In genomic region chr3:109413049-109413448, GRCh38 we compare ENCODE assay signal across 23 cellular contexts.
A peak's percentile ranks its signal among the peaks of the same experiment; 100 is the strongest.
DNase-seq lines count a peak whose midpoint lies in the region; ATAC-seq and TF ChIP-seq lines count a peak whose summit lies in the region.
"Had no signal": no experiment of that assay in that cellular context is flagged by ENCODE, and none has a peak within 500 bp of the region (broad histone marks: within the 10 kb centered on the region; RNA-seq: fewer than 3 reads in every experiment).

No MANE protein-coding gene starts in this region.

- H3K27ac ChIP-seq in GM23338 (ENCODE audit: low read depth) (no peak overlapping the region), neural progenitor cell (no peak overlapping the region)
- no peak overlapping the region for H3K27ac ChIP-seq in CD4-positive, alpha-beta T cell (ENCODE audit: low read depth, low read length)
- H3K27ac ChIP-seq: skin epidermis, vagina had no signal

- H3K4me3 Mint-ChIP-seq in GM23338: no peak overlapping the region
- H3K4me3 Mint-ChIP-seq in activated T-helper 17 cell treated with anti-CD3 and anti-CD28 coated beads, Interleukin-2, amount 50 U/mL, for 72 hours: no peak overlapping the region
- no peak overlapping the region for H3K4me3 Mint-ChIP-seq in neural progenitor cell
- no peak overlapping the region for H3K4me3 Mint-ChIP-seq in CD4-positive, alpha-beta T cell
- H3K4me3 Mint-ChIP-seq: CD8-positive, alpha-beta T cell; stimulated activated effector memory CD8-positive, alpha-beta T cell treated with anti-CD3 and anti-CD28 coated beads, Interleukin-12 subunit alpha, Interleukin-12 subunit beta, amount 100 ng/mL, for 72 hours had no signal

- H3K4me3 ChIP-seq in GM23338 (no peak overlapping the region), Loucy (ENCODE audit: low read length, poor library complexity, severe bottlenecking) (no peak overlapping the region), neural progenitor cell (no peak overlapping the region)
- H3K4me3 ChIP-seq: lung, MG63, skin epidermis, vagina had no signal

- intact Hi-C loops in CD4-positive, alpha-beta T cell (cut with DNase I, micrococcal nuclease): no loop called here

- TF ChIP-seq CTCF in GM23338 (conservative IDR thresholded peaks at IDR 0.05; ENCODE audit: low read depth in 2 of 2) (no peak), Loucy (conservative IDR thresholded peaks at IDR 0.05; ENCODE audit: low read length) (no peak), neural progenitor cell (IDR thresholded peaks at IDR 0.05) (no peak)
- no peak for TF ChIP-seq CTCF in CD4-positive, alpha-beta T cell (IDR thresholded peaks at IDR 0.05)

- no peaks in the 10 kb centered on the region for H4K20me1 ChIP-seq in GM23338 (replicated peaks; ENCODE audit: insufficient read depth)
- H4K20me1 ChIP-seq in Loucy (ENCODE audit: insufficient read depth, low read length, poor library complexity, severe bottlenecking): no peaks in the 10 kb centered on the region
- no peaks in the 10 kb centered on the region for H4K20me1 ChIP-seq in neural progenitor cell (ENCODE audit: low read depth)

- DNase-seq in GM23338 (ENCODE audit: low spot score) (no peak), neural progenitor cell (ENCODE audit: low spot score) (no peak), T-helper 2 cell (no peak)
- no peak for DNase-seq in CD4-positive, alpha-beta T cell
- DNase-seq: activated CD4-positive, alpha-beta T cell treated with anti-CD3 and anti-CD28 coated beads for 48 hours; activated naive CD4-positive, alpha-beta T cell treated with anti-CD3 and anti-CD28 coated beads, Interleukin-2, amount 50 U/mL, for 16 hours; aorta; CD8-positive, alpha-beta T cell; DMS53; erythroblast; foreskin melanocyte; hippocampal formation; MG63; nucleus accumbens; Right ventricle myocardium superior; stimulated activated CD4-positive, alpha-beta T cell treated with anti-CD3 and anti-CD28 coated beads, Interleukin-2, amount 100 ng/mL, for 24 hours had no signal

- H3K9me2 ChIP-seq in GM23338 (ENCODE audit: insufficient read depth) (0 out of 2 replicates have a peak, but pooled peaks cover 3% of the 10 kb centered on the region), Loucy (replicated peaks; ENCODE audit: low read depth, low read length) (no peaks in the 10 kb centered on the region)

- POLR2A ChIA-PET in CD4-positive, alpha-beta T cell (lab: Charles Lee): no interaction called here

- no peaks in the 10 kb centered on the region for H3K27me3 ChIP-seq in GM23338 (ENCODE audit: insufficient read depth)
- H3K27me3 ChIP-seq in Loucy (ENCODE audit: insufficient read depth, low read length, poor library complexity, severe bottlenecking): no peaks in the 10 kb centered on the region
- no peaks in the 10 kb centered on the region for H3K27me3 ChIP-seq in neural progenitor cell
- H3K27me3 ChIP-seq in CD4-positive, alpha-beta T cell (ENCODE audit: control insufficient read depth, insufficient read depth, low read length): no peaks in the 10 kb centered on the region
- H3K27me3 ChIP-seq: MG63, vagina had no signal

- no peaks in the 10 kb centered on the region for H3F3A ChIP-seq in GM23338 (replicated peaks; ENCODE audit: low read depth)
- H3F3A ChIP-seq in Loucy (ENCODE audit: low read depth): no peaks in the 10 kb centered on the region
- H3F3A ChIP-seq in neural progenitor cell (ENCODE audit: low read depth): no peaks in the 10 kb centered on the region

- CTCF ChIA-PET in CD4-positive, alpha-beta T cell (lab: Charles Lee): no interaction called here

- H3K79me2 ChIP-seq in GM23338 (replicated peaks; ENCODE audit: insufficient read depth): no peaks in the 10 kb centered on the region
- no peaks in the 10 kb centered on the region for H3K79me2 ChIP-seq in Loucy (ENCODE audit: insufficient read depth, low read length)
- H3K79me2 ChIP-seq in neural progenitor cell (ENCODE audit: low read depth): no peaks in the 10 kb centered on the region

- H2AFZ ChIP-seq in GM23338: peak overlapping the region; percentile 83
- H2AFZ ChIP-seq in Loucy (ENCODE audit: low read length): peak overlapping the region; percentile 20; the same call in 1 of the 2 replicates
- peak overlapping the region; percentile 87 for H2AFZ ChIP-seq in neural progenitor cell (replicated peaks)

- H3K9me3 Mint-ChIP-seq in GM23338: 0 out of 3 replicates have a peak, but pooled peaks cover 2% of the 10 kb centered on the region
- no peaks in the 10 kb centered on the region for H3K9me3 Mint-ChIP-seq in activated T-helper 17 cell treated with anti-CD3 and anti-CD28 coated beads, Interleukin-2, amount 50 U/mL, for 72 hours
- peaks cover 2% of the 10 kb centered on the region for H3K9me3 Mint-ChIP-seq in neural progenitor cell
- H3K9me3 Mint-ChIP-seq in CD4-positive, alpha-beta T cell: no peaks in the 10 kb centered on the region

- H3K4me1 ChIP-seq in GM23338 (ENCODE audit: insufficient read depth): peaks cover 7% of the 10 kb centered on the region; the same call in 1 of the 2 replicates
- no peaks in the 10 kb centered on the region for H3K4me1 ChIP-seq in Loucy (ENCODE audit: insufficient read depth, low read length, poor library complexity, severe bottlenecking)
- H3K4me1 ChIP-seq in neural progenitor cell: no peaks in the 10 kb centered on the region
- H3K4me1 ChIP-seq: vagina had no signal

- H3K9ac ChIP-seq in Loucy (ENCODE audit: low read depth, low read length, poor library complexity, severe bottlenecking) (no peak overlapping the region), neural progenitor cell (no peak overlapping the region)

- no peaks in the 10 kb centered on the region for H3K9me3 ChIP-seq in Loucy (ENCODE audit: insufficient read depth, low read depth, low read length)
- no peaks in the 10 kb centered on the region for H3K9me3 ChIP-seq in neural progenitor cell (ENCODE audit: low read depth)
- no peaks in the 10 kb centered on the region for H3K9me3 ChIP-seq in CD4-positive, alpha-beta T cell (ENCODE audit: control insufficient read depth, low read length)
- H3K9me3 ChIP-seq: vagina had no signal

- no peaks in the 10 kb centered on the region for H3K36me3 Mint-ChIP-seq in GM23338 (ENCODE audit: low read depth)
- no peaks in the 10 kb centered on the region for H3K36me3 Mint-ChIP-seq in activated T-helper 17 cell treated with anti-CD3 and anti-CD28 coated beads, Interleukin-2, amount 50 U/mL, for 72 hours (ENCODE audit: low read depth)
- H3K36me3 Mint-ChIP-seq in neural progenitor cell: no peaks in the 10 kb centered on the region
- no peaks in the 10 kb centered on the region for H3K36me3 Mint-ChIP-seq in CD4-positive, alpha-beta T cell (ENCODE audit: low read depth)
- H3K36me3 Mint-ChIP-seq: CD8-positive, alpha-beta T cell; stimulated activated effector memory CD8-positive, alpha-beta T cell treated with anti-CD3 and anti-CD28 coated beads, Interleukin-12 subunit alpha, Interleukin-12 subunit beta, amount 100 ng/mL, for 72 hours had no signal

- H3K27ac Mint-ChIP-seq in GM23338: peak overlapping the region; percentile 68; the same call in 1 of the 2 replicates
- H3K27ac Mint-ChIP-seq in activated T-helper 17 cell treated with anti-CD3 and anti-CD28 coated beads, Interleukin-2, amount 50 U/mL, for 72 hours: no peak overlapping the region
- H3K27ac Mint-ChIP-seq in neural progenitor cell: peak overlapping the region; percentile 54
- H3K27ac Mint-ChIP-seq in CD4-positive, alpha-beta T cell: no peak overlapping the region
- H3K27ac Mint-ChIP-seq: CD8-positive, alpha-beta T cell; stimulated activated effector memory CD8-positive, alpha-beta T cell treated with anti-CD3 and anti-CD28 coated beads, Interleukin-12 subunit alpha, Interleukin-12 subunit beta, amount 100 ng/mL, for 72 hours had no signal

- H3K4me1 Mint-ChIP-seq in GM23338 (peaks cover 5% of the 10 kb centered on the region), neural progenitor cell (peaks cover 6% of the 10 kb centered on the region)
- H3K4me1 Mint-ChIP-seq in activated T-helper 17 cell treated with anti-CD3 and anti-CD28 coated beads, Interleukin-2, amount 50 U/mL, for 72 hours: no peaks in the 10 kb centered on the region
- no peaks in the 10 kb centered on the region for H3K4me1 Mint-ChIP-seq in CD4-positive, alpha-beta T cell (ENCODE audit: low read depth)
- H3K4me1 Mint-ChIP-seq: stimulated activated effector memory CD8-positive, alpha-beta T cell treated with anti-CD3 and anti-CD28 coated beads, Interleukin-12 subunit alpha, Interleukin-12 subunit beta, amount 100 ng/mL, for 72 hours had no signal

- H3K4me2 ChIP-seq in GM23338 (no peak overlapping the region), Loucy (ENCODE audit: low read depth, low read length, poor library complexity, severe bottlenecking) (no peak overlapping the region), neural progenitor cell (no peak overlapping the region)

- no peaks in the 10 kb centered on the region for H3K36me3 ChIP-seq in GM23338 (ENCODE audit: insufficient read depth)
- no peaks in the 10 kb centered on the region for H3K36me3 ChIP-seq in Loucy (ENCODE audit: insufficient read depth, low read length)
- H3K36me3 ChIP-seq in neural progenitor cell: no peaks in the 10 kb centered on the region
- H3K36me3 ChIP-seq: MG63, vagina had no signal

- no peak for ATAC-seq in GM23338
- ATAC-seq in activated T-helper 17 cell treated with anti-CD3 and anti-CD28 coated beads, Interleukin-2, amount 50 U/mL, for 72 hours (replicated peaks): peak; percentile 19
- no peak for ATAC-seq in GM19463 (IDR thresholded peaks at IDR 0.05; ENCODE audit: unreplicated experiment)
- ATAC-seq in CD4-positive, alpha-beta T cell (ENCODE audit: poor library complexity): no peak
- ATAC-seq: CD8-positive, alpha-beta T cell; stimulated activated effector memory CD8-positive, alpha-beta T cell treated with anti-CD3 and anti-CD28 coated beads, Interleukin-12 subunit alpha, Interleukin-12 subunit beta, amount 100 ng/mL, for 72 hours had no signal

- peaks cover 3% of the 10 kb centered on the region for H3K27me3 Mint-ChIP-seq in GM23338 (ENCODE audit: insufficient read depth, low read depth, poor library complexity)
- no peaks in the 10 kb centered on the region for H3K27me3 Mint-ChIP-seq in activated T-helper 17 cell treated with anti-CD3 and anti-CD28 coated beads, Interleukin-2, amount 50 U/mL, for 72 hours
- peaks cover 3% of the 10 kb centered on the region for H3K27me3 Mint-ChIP-seq in neural progenitor cell (ENCODE audit: insufficient read depth, low read depth)
- H3K27me3 Mint-ChIP-seq in CD4-positive, alpha-beta T cell: no peaks in the 10 kb centered on the region

TF ChIP-seq in GM23338, 12 proteins besides CTCF, POLR2A, EP300 and RAD21:
- no peak for TF ChIP-seq STAT1 (IDR thresholded peaks at IDR 0.05; ENCODE audit: unreplicated experiment)
- no peak for TF ChIP-seq EZH2phosphoT487 (IDR thresholded peaks at IDR 0.05; ENCODE audit: unreplicated experiment)

Comparison
In these comparisons a context has a peak if more than half of its experiments do, and no peak if none do; other contexts are left out.
1. H2AFZ ChIP-seq: peak in every context shown above with its lines; median percentile 87 in neural progenitor cell; 83 in GM23338; 20 in Loucy.
2. H3K27ac Mint-ChIP-seq: peak in GM23338 (single experiment) and neural progenitor cell (single experiment); none in activated T-helper 17 cell treated with anti-CD3 and anti-CD28 coated beads, Interleukin-2, amount 50 U/mL, for 72 hours (single experiment) and CD4-positive, alpha-beta T cell (single experiment).